ENCODE assay signal across 10 cellular contexts in genomic region chr18:13613591-13614317, GRCh38.
DNase-seq lines count a peak whose midpoint lies in the region; ATAC-seq lines count a peak whose summit lies in the region.
"Had no signal": no experiment of that assay in that cellular context is flagged by ENCODE, and none has a peak within 500 bp of the region (broad histone marks: within the 10 kb centered on the region; RNA-seq: fewer than 3 reads in every experiment).

No MANE protein-coding gene starts in this region.

- H3K9me3 ChIP-seq in KOPT-K1 (ENCODE audit: insufficient read depth, low read length, poor library complexity, severe bottlenecking), result no peaks in the 10 kb centered on the region

- H3K4me1 Mint-ChIP-seq in activated CD4-positive, alpha-beta T cell treated with anti-CD3 and anti-CD28 coated beads, Interleukin-2, amount 10 ng/mL, durations not matched to agents 24 days and 14 days, result peaks cover 79% of the 10 kb centered on the region
- H3K4me1 Mint-ChIP-seq in stimulated activated naive B cell treated with anti-CD40 and anti-IgM and Interleukin-4, amounts not matched to agents 10 μg/mL and 1 μg/mL and 100 μg/mL, for 72 hours, result peaks cover 66 to 95% of the 10 kb centered on the region in 2 donors

- DNase-seq in activated CD4-positive, alpha-beta T cell treated with anti-CD3 and anti-CD28 coated beads, Interleukin-2, amount 10 ng/mL, durations not matched to agents 24 days and 14 days, result peak; percentile 72
- no peak for DNase-seq in activated CD4-positive, alpha-beta T cell treated with anti-CD3 and anti-CD28 coated beads, Interleukin-2, amount 50 U/mL, for 48 hours
- DNase-seq in caudate nucleus (lab: John Stamatoyannopoulos, UW), result no peak
- DNase-seq in stimulated activated naive B cell treated with anti-CD40 and anti-IgM and Interleukin-4, amounts not matched to agents 10 μg/mL and 1 μg/mL and 100 μg/mL, for 72 hours, result peak; percentile 45
- no peak for DNase-seq in NK-92 treated with Interleukin-12 subunit alpha and Interleukin-12 subunit beta, amount 100 ng/mL, for 24 hours (lab: John Stamatoyannopoulos, UW)

- peak overlapping the region; percentile 98 for H3K27ac ChIP-seq in KOPT-K1 (ENCODE audit: low read depth, low read length, poor library complexity, severe bottlenecking)
- peak overlapping the region; percentile 98 for H3K27ac ChIP-seq in caudate nucleus (ENCODE audit: low read depth, low read length)
- H3K27ac ChIP-seq: hepatocyte had no signal

- H3K4me3 Mint-ChIP-seq in activated CD4-positive, alpha-beta T cell treated with anti-CD3 and anti-CD28 coated beads, Interleukin-2, amount 10 ng/mL, durations not matched to agents 24 days and 14 days, result peak overlapping the region; percentile 94
- H3K4me3 Mint-ChIP-seq in stimulated activated naive B cell treated with anti-CD40 and anti-IgM and Interleukin-4, amounts not matched to agents 10 μg/mL and 1 μg/mL and 100 μg/mL, for 72 hours, result peak overlapping the region; percentile 83 to 87
- H3K4me3 Mint-ChIP-seq: WTC11 had no signal

- H3K36me3 ChIP-seq in KOPT-K1 (ENCODE audit: insufficient read depth, low read length), result peaks cover 47% of the 10 kb centered on the region

- H3K9me3 Mint-ChIP-seq in activated CD4-positive, alpha-beta T cell treated with anti-CD3 and anti-CD28 coated beads, Interleukin-2, amount 10 ng/mL, durations not matched to agents 24 days and 14 days, result no peaks in the 10 kb centered on the region
- H3K9me3 Mint-ChIP-seq in stimulated activated naive B cell treated with anti-CD40 and anti-IgM and Interleukin-4, amounts not matched to agents 10 μg/mL and 1 μg/mL and 100 μg/mL, for 72 hours, result no peaks in the 10 kb centered on the region
- H3K9me3 Mint-ChIP-seq: WTC11 had no signal

- peak overlapping the region; percentile 97 for H3K27ac Mint-ChIP-seq in activated CD4-positive, alpha-beta T cell treated with anti-CD3 and anti-CD28 coated beads, Interleukin-2, amount 10 ng/mL, durations not matched to agents 24 days and 14 days
- peak overlapping the region; percentile 98 for H3K27ac Mint-ChIP-seq in stimulated activated naive B cell treated with anti-CD40 and anti-IgM and Interleukin-4, amounts not matched to agents 10 μg/mL and 1 μg/mL and 100 μg/mL, for 72 hours
- H3K27ac Mint-ChIP-seq: WTC11 had no signal

- H3K36me3 Mint-ChIP-seq in activated CD4-positive, alpha-beta T cell treated with anti-CD3 and anti-CD28 coated beads, Interleukin-2, amount 10 ng/mL, durations not matched to agents 24 days and 14 days (ENCODE audit: low read depth), result peaks cover 6% of the 10 kb centered on the region
- H3K36me3 Mint-ChIP-seq in stimulated activated naive B cell treated with anti-CD40 and anti-IgM and Interleukin-4, amounts not matched to agents 10 μg/mL and 1 μg/mL and 100 μg/mL, for 72 hours, result peaks cover 20 to 51% of the 10 kb centered on the region in 2 donors
- H3K36me3 Mint-ChIP-seq: WTC11 had no signal

- intact Hi-C loops in activated CD4-positive, alpha-beta T cell treated with anti-CD3 and anti-CD28 coated beads, Interleukin-2, amount 10 ng/mL, durations not matched to agents 24 days and 14 days (cut with micrococcal nuclease), result loop anchor here (2.0 to 5.0 kb wide), 3 partner anchors 114 to 237 kb away; partner anchors contain the start of genes FAM210A and RNMT

- ATAC-seq in stimulated activated naive B cell treated with anti-CD40 and anti-IgM and Interleukin-4, amounts not matched to agents 10 μg/mL and 1 μg/mL and 100 μg/mL, for 72 hours (replicated peaks), result peak; percentile 28 to 44
- ATAC-seq in HG02840 (IDR thresholded peaks at IDR 0.05; ENCODE audit: low FRiP score, unreplicated experiment) (no peak), HG03159 (IDR thresholded peaks at IDR 0.05; ENCODE audit: unreplicated experiment) (no peak)
- ATAC-seq: WTC11 had no signal

- no peaks in the 10 kb centered on the region for H3K27me3 Mint-ChIP-seq in activated CD4-positive, alpha-beta T cell treated with anti-CD3 and anti-CD28 coated beads, Interleukin-2, amount 10 ng/mL, durations not matched to agents 24 days and 14 days
- H3K27me3 Mint-ChIP-seq in stimulated activated naive B cell treated with anti-CD40 and anti-IgM and Interleukin-4, amounts not matched to agents 10 μg/mL and 1 μg/mL and 100 μg/mL, for 72 hours, result no peaks in the 10 kb centered on the region

Comparison
In these comparisons a context has a peak if more than half of its experiments do, and no peak if none do; other contexts are left out.
1. DNase-seq: peak in activated CD4-positive, alpha-beta T cell treated with anti-CD3 and anti-CD28 coated beads, Interleukin-2, amount 10 ng/mL, durations not matched to agents 24 days and 14 days (single experiment) and stimulated activated naive B cell treated with anti-CD40 and anti-IgM and Interleukin-4, amounts not matched to agents 10 μg/mL and 1 μg/mL and 100 μg/mL, for 72 hours (single experiment); none in activated CD4-positive, alpha-beta T cell treated with anti-CD3 and anti-CD28 coated beads, Interleukin-2, amount 50 U/mL, for 48 hours (0 of 2), caudate nucleus (0 of 61) and NK-92 treated with Interleukin-12 subunit alpha and Interleukin-12 subunit beta, amount 100 ng/mL, for 24 hours (single experiment).
2. ATAC-seq: peak in stimulated activated naive B cell treated with anti-CD40 and anti-IgM and Interleukin-4, amounts not matched to agents 10 μg/mL and 1 μg/mL and 100 μg/mL, for 72 hours (2 of 2); none in HG02840 (single experiment) and HG03159 (single experiment).